1 cellular context compared by ENCODE assay signal in the genomic region with DNA sequence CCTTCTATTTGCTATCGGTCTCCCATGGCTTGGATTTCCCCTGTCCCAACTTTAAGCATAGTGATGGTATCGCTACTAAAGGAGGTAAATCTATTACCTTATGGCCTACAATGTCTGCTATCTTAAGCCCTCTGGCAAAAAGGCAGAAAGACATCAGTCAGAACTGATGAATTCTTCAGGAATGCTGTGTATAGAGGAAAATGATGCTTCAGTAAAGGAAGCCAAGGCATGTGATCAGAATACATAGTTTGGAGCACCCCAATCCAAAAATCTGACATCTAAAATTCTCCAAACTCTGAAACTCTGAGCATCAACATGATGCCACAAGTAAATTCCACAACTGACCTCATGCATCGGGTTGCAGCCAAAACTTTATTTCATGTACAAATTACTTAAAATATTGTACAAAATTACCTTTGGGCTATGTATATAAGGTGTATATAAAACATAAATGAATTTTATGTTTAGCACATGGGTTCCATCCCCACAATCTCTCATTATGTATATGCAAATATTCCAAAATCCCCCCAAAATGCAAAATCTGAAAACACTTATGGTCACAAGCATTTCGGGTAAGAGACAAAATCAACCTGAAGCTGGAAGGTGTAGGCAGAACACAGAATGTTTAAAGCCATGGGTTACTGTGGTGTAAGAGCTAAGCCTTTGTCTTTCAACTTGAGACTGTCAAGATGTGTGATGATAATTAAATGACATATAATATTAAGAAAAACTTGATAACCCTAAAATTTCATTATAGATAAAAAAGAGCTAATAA.
TF ChIP-seq lines count a peak whose summit lies in the region.

No MANE protein-coding gene starts in this region.

TF ChIP-seq in H1, 55 proteins besides CTCF, POLR2A, EP300 and RAD21:
- TF ChIP-seq GABPA (IDR thresholded peaks at IDR 0.05; ENCODE audit: borderline replicate concordance, insufficient read depth, low read length), result no peak
- TF ChIP-seq BACH1 (IDR thresholded peaks at IDR 0.05; ENCODE audit: low read length), result no peak
- TF ChIP-seq SUZ12 (IDR thresholded peaks at IDR 0.05; ENCODE audit: low read length), result no peak
- TF ChIP-seq RXRA (IDR thresholded peaks at IDR 0.05; ENCODE audit: insufficient read depth, low read depth, low read length), result no peak
- no peak for TF ChIP-seq SIN3A (conservative IDR thresholded peaks at IDR 0.05 in 1 of 2, IDR thresholded peaks at IDR 0.05 in 1 of 2; ENCODE audit: low read depth in 1 of 2, low read length in 2 of 2)
- TF ChIP-seq EGR1 (IDR thresholded peaks at IDR 0.05; ENCODE audit: borderline replicate concordance, low read depth, low read length), result no peak
- no peak for TF ChIP-seq SIRT6 (IDR thresholded peaks at IDR 0.05; ENCODE audit: low read length)
TF ChIP-seq in H1: peak in this region for 0.
